In genomic region chr3:101725890-101726275, GRCh38 we compare ENCODE assay signal across 8 cellular contexts. TPM values are rescaled to one million over a fixed set of nuclear protein-coding genes. Genes with fewer than 3 reads are reported as not detected.
DNase-seq lines count a peak whose midpoint lies in the region; ATAC-seq lines count a peak whose summit lies in the region.

No MANE protein-coding gene starts in this region.

- POLR2A ChIA-PET in activated CD8-positive, alpha-beta T cell treated with anti-CD3 and anti-CD28 coated beads, Interleukin-2, amount 10 ng/mL, durations not matched to agents 7 days and 5 days (lab: Charles Lee) = interaction anchor here (1.0 to 1.4 kb wide), 2 partner anchors 43 to 50 kb away, joined by 4 read pairs; no protein-coding TSS in a partner anchor

- no peak for ATAC-seq in activated CD8-positive, alpha-beta T cell treated with anti-CD3 and anti-CD28 coated beads, Interleukin-2, amount 10 ng/mL, durations not matched to agents 7 days and 5 days

- peak overlapping the region; percentile 2 to 73 for H3K9ac ChIP-seq in stomach smooth muscle (ENCODE audit: low read length in 2 of 2)

- H3K36me3 Mint-ChIP-seq in T-helper 2 cell treated with Interferon-gamma antibody and Interleukin-4, amounts not matched to agents 5 μg/mL and 100 μg/mL, for 36 hours (ENCODE audit: low read depth) = peaks cover 26% of the 10 kb centered on the region
- H3K36me3 Mint-ChIP-seq in activated CD8-positive, alpha-beta T cell treated with anti-CD3 and anti-CD28 coated beads, Interleukin-2, amount 10 ng/mL, durations not matched to agents 7 days and 5 days (ENCODE audit: low read depth) = peaks cover 31% of the 10 kb centered on the region

- H3K27me3 ChIP-seq in stomach smooth muscle (ENCODE audit: control insufficient read depth in 1 of 2, insufficient read depth in 2 of 2, low read length in 2 of 2) = no peaks in the 10 kb centered on the region

- H3K9me3 ChIP-seq in stomach smooth muscle (ENCODE audit: control insufficient read depth in 2 of 2, low read length in 2 of 2) = no peaks in the 10 kb centered on the region

- peak overlapping the region; percentile 97 for H3K4me3 Mint-ChIP-seq in T-helper 2 cell treated with Interferon-gamma antibody and Interleukin-4, amounts not matched to agents 5 μg/mL and 100 μg/mL, for 36 hours
- H3K4me3 Mint-ChIP-seq in activated CD8-positive, alpha-beta T cell treated with anti-CD3 and anti-CD28 coated beads, Interleukin-2, amount 10 ng/mL, durations not matched to agents 7 days and 5 days = peak overlapping the region; percentile 93

- H3K27ac Mint-ChIP-seq in T-helper 2 cell treated with Interferon-gamma antibody and Interleukin-4, amounts not matched to agents 5 μg/mL and 100 μg/mL, for 36 hours = peak overlapping the region; percentile 94
- peak overlapping the region; percentile 95 for H3K27ac Mint-ChIP-seq in activated CD8-positive, alpha-beta T cell treated with anti-CD3 and anti-CD28 coated beads, Interleukin-2, amount 10 ng/mL, durations not matched to agents 7 days and 5 days

- peaks cover 32% of the 10 kb centered on the region for H3K4me1 Mint-ChIP-seq in T-helper 2 cell treated with Interferon-gamma antibody and Interleukin-4, amounts not matched to agents 5 μg/mL and 100 μg/mL, for 36 hours (ENCODE audit: low read depth)
- peaks cover 46% of the 10 kb centered on the region for H3K4me1 Mint-ChIP-seq in activated CD8-positive, alpha-beta T cell treated with anti-CD3 and anti-CD28 coated beads, Interleukin-2, amount 10 ng/mL, durations not matched to agents 7 days and 5 days (ENCODE audit: low read depth)

- CTCF ChIA-PET in activated CD8-positive, alpha-beta T cell treated with anti-CD3 and anti-CD28 coated beads, Interleukin-2, amount 10 ng/mL, durations not matched to agents 7 days and 5 days (lab: Charles Lee) = interaction anchor here (1.4 to 1.5 kb wide), 2 partner anchors 31 to 77 kb away, joined by 3 to 6 read pairs; no protein-coding TSS in a partner anchor

- no peaks in the 10 kb centered on the region for H3K9me3 Mint-ChIP-seq in T-helper 2 cell treated with Interferon-gamma antibody and Interleukin-4, amounts not matched to agents 5 μg/mL and 100 μg/mL, for 36 hours
- no peaks in the 10 kb centered on the region for H3K9me3 Mint-ChIP-seq in activated CD8-positive, alpha-beta T cell treated with anti-CD3 and anti-CD28 coated beads, Interleukin-2, amount 10 ng/mL, durations not matched to agents 7 days and 5 days (ENCODE audit: insufficient read depth)

- H3K4me1 ChIP-seq in stomach smooth muscle (ENCODE audit: control insufficient read depth, insufficient read depth, low read length) = peaks cover 2% of the 10 kb centered on the region

- no peak for DNase-seq in T-helper 2 cell treated with Interferon-gamma antibody and Interleukin-4, amounts not matched to agents 5 μg/mL and 100 μg/mL, for 36 hours (ENCODE audit: low spot score)
- DNase-seq in T-helper 2 cell = no peak
- no peak for DNase-seq in activated CD8-positive, alpha-beta T cell treated with anti-CD3 and anti-CD28 coated beads, Interleukin-2, amount 10 ng/mL, durations not matched to agents 7 days and 5 days
- DNase-seq in NAMALWA (ENCODE audit: low spot score) = no peak
- no peak for DNase-seq in NCI-H2029 (lab: John Stamatoyannopoulos, UW)
- no peak for DNase-seq in hippocampal formation (lab: John Stamatoyannopoulos, UW)

- peaks cover 0 to 2% of the 10 kb centered on the region in 2 donors for H3K36me3 ChIP-seq in stomach smooth muscle (ENCODE audit: control insufficient read depth in 2 of 2, insufficient read depth in 2 of 2, low read length in 2 of 2)

- H3K27me3 Mint-ChIP-seq in T-helper 2 cell treated with Interferon-gamma antibody and Interleukin-4, amounts not matched to agents 5 μg/mL and 100 μg/mL, for 36 hours (ENCODE audit: low read depth) = no peaks in the 10 kb centered on the region
- no peaks in the 10 kb centered on the region for H3K27me3 Mint-ChIP-seq in activated CD8-positive, alpha-beta T cell treated with anti-CD3 and anti-CD28 coated beads, Interleukin-2, amount 10 ng/mL, durations not matched to agents 7 days and 5 days (ENCODE audit: low read depth)

- no peak overlapping the region for H3K27ac ChIP-seq in stomach smooth muscle (ENCODE audit: low read length)

- H3K4me3 ChIP-seq in iPS-11a (ENCODE audit: low read depth, low read length) = peak overlapping the region; percentile 91
- H3K4me3 ChIP-seq in stomach smooth muscle (ENCODE audit: low read length in 2 of 2) = peak overlapping the region; percentile 93 to 96

RNA-seq across cellular contexts. Expression of gene CEP97, which starts 1.5 kb away (rescaled TPM):
- 10 to 100 TPM; 23.3 to 26.2 TPM for total RNA-seq in activated CD8-positive, alpha-beta T cell treated with anti-CD3 and anti-CD28 coated beads, Interleukin-2, amount 10 ng/mL, durations not matched to agents 7 days and 5 days

RNA-seq across cellular contexts. Expression of gene RPL24, which starts 39.4 kb away (rescaled TPM):
- 100 to 1,000 TPM; 948 to 978 TPM for total RNA-seq in activated CD8-positive, alpha-beta T cell treated with anti-CD3 and anti-CD28 coated beads, Interleukin-2, amount 10 ng/mL, durations not matched to agents 7 days and 5 days

RNA-seq across cellular contexts. Expression of gene ZBTB11, which starts 49.0 kb away (rescaled TPM):
- 10 to 100 TPM; 30.7 to 33.6 TPM for total RNA-seq in activated CD8-positive, alpha-beta T cell treated with anti-CD3 and anti-CD28 coated beads, Interleukin-2, amount 10 ng/mL, durations not matched to agents 7 days and 5 days

RNA-seq across cellular contexts. Expression of gene NXPE3, which starts 53.1 kb away (rescaled TPM):
- 10 to 100 TPM; 25.7 to 29.5 TPM for total RNA-seq in activated CD8-positive, alpha-beta T cell treated with anti-CD3 and anti-CD28 coated beads, Interleukin-2, amount 10 ng/mL, durations not matched to agents 7 days and 5 days
